In the genomic region with DNA sequence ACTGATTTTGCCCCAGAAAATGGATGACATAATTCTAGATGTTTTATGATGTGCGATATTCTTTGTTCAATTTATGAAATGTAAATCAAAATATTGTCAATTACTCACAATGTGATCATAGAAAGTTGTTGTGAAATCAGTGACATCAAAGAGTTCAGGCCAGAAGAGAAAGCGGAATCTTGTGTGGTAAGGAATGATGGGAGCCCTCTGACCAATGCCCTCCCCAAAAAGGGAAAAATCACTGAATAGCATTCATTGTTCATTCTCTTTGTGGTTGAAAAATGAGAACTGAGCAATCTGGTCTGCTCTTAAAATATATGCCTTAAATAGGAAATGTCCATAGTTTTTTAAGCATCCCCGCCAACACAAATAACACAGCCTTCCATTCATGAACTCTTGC, we compare ENCODE assay signal across 27 cellular contexts.
DNase-seq lines count a peak whose midpoint lies in the region; ATAC-seq and TF ChIP-seq lines count a peak whose summit lies in the region.
"Had no signal": no experiment of that assay in that cellular context is flagged by ENCODE, and none has a peak within 500 bp of the region (broad histone marks: within the 10 kb centered on the region; RNA-seq: fewer than 3 reads in every experiment).

No MANE protein-coding gene starts in this region.

- TF ChIP-seq POLR2A in IMR-90 (IDR thresholded peaks at IDR 0.05; ENCODE audit: low read depth, low read length) = no peak

- no peaks in the 10 kb centered on the region for H4K20me1 ChIP-seq in IMR-90 (ENCODE audit: insufficient read depth, low read length)

- no peak overlapping the region for H3K4me3 ChIP-seq in IMR-90 (ENCODE audit: insufficient read depth, low read depth, low read length)
- H3K4me3 ChIP-seq in fibroblast of pulmonary artery (replicated peaks; ENCODE audit: low read depth, low read length) = no peak overlapping the region
- H3K4me3 ChIP-seq: K562, pancreas, right atrium auricular region, tibial nerve had no signal

- in situ Hi-C loops in IMR-90 (cut with MboI; ENCODE audit: low sequenced_read_pairs) = no loop called here

- no peak for TF ChIP-seq RAD21 in IMR-90 (IDR thresholded peaks at IDR 0.05; ENCODE audit: low read length)

- no TSS peak for BruUV-seq in IMR-90 (replicated peaks; lab: Mats Ljungman, UMichigan)

- H2AK9ac ChIP-seq in IMR-90 (replicated peaks; ENCODE audit: low read depth, low read length, poor library complexity) = no peak overlapping the region

- H3K9ac ChIP-seq in IMR-90 (ENCODE audit: low read depth, low read length) = no peak overlapping the region

- H2BK5ac ChIP-seq in IMR-90 (ENCODE audit: low read depth, low read length, poor library complexity, severe bottlenecking) = no peak overlapping the region

- CTCF ChIA-PET in IMR-90 (lab: Yijun Ruan, JAX) = no interaction called here

- no peaks in the 10 kb centered on the region for H3K9me1 ChIP-seq in IMR-90 (ENCODE audit: insufficient read depth, low read length)

- no peaks in the 10 kb centered on the region for H3K4me1 ChIP-seq in IMR-90 (ENCODE audit: control insufficient read depth, insufficient read depth, low read length)
- H3K4me1 ChIP-seq: pancreas, right atrium auricular region had no signal

- DNase-seq in A172 (ENCODE audit: low spot score) = peak; percentile 13
- peak; percentile 19 for DNase-seq in IMR-90
- peak; percentile 49 for DNase-seq in astrocyte of the hippocampus (ENCODE audit: low read depth, low spot score)
- DNase-seq in fibroblast of pulmonary artery (ENCODE audit: low read depth) = peak; percentile 54
- no peak for DNase-seq in DMS53 (lab: John Stamatoyannopoulos, UW)
- DNase-seq in DMS 273 (lab: John Stamatoyannopoulos, UW; ENCODE audit: unreplicated experiment) = no peak
- DNase-seq in MV-4-11 (lab: John Stamatoyannopoulos, UW) = no peak
- DNase-seq: 8988T; activated CD4-positive, CD25-positive, alpha-beta regulatory T cell treated with anti-CD3 and anti-CD28 coated beads, Interleukin-2, amount 50 U/mL, for 72 hours; activated CD8-positive, alpha-beta T cell treated with anti-CD3 and anti-CD28 coated beads, Interleukin-2, amount 10 ng/mL, durations not matched to agents 7 days and 5 days; activated T-cell treated with anti-CD3 and anti-CD28 coated beads, Interleukin-2, amount 50 U/mL, for 1 hour; amygdala; DMS79 treated with DMSO at 0.1 percent for 48 hours; effector memory CD8-positive, alpha-beta T cell; GOT3; natural killer cell; NCI-H1048; NCI-H187; NCI-H69; pancreas; stimulated activated CD4-positive, alpha-beta T cell treated with anti-CD3 and anti-CD28 coated beads, Interleukin-4, amount 100 ng/mL, for 4 hours; stimulated activated naive CD8-positive, alpha-beta T cell treated with anti-CD3 and anti-CD28 coated beads, Interleukin-15, amount 100 ng/mL, for 72 hours had no signal

- no peak overlapping the region for H2BK20ac ChIP-seq in IMR-90 (ENCODE audit: low read depth, low read length)

- H3K27ac ChIP-seq in IMR-90 (ENCODE audit: insufficient read depth, low read length) = no peak overlapping the region
- H3K27ac ChIP-seq: pancreas, right atrium auricular region, tibial nerve had no signal

- no peak for ATAC-seq in IMR-90 (ENCODE audit: low read depth)
- ATAC-seq in GM19452 (IDR thresholded peaks at IDR 0.05; ENCODE audit: unreplicated experiment) = no peak
- ATAC-seq: activated CD8-positive, alpha-beta T cell treated with anti-CD3 and anti-CD28 coated beads, Interleukin-2, amount 10 ng/mL, durations not matched to agents 7 days and 5 days; effector memory CD8-positive, alpha-beta T cell; K562; left lobe of liver; natural killer cell; pancreas; stimulated activated naive CD8-positive, alpha-beta T cell treated with anti-CD3 and anti-CD28 coated beads, Interleukin-15, amount 100 ng/mL, for 72 hours had no signal

- intact Hi-C loops in IMR-90 (cut with micrococcal nuclease) = no loop called here

- POLR2A ChIA-PET in IMR-90 (lab: Charles Lee; ENCODE audit: unreplicated experiment) = no interaction called here

- H3K9me3 ChIP-seq in IMR-90 (ENCODE audit: control insufficient read depth, insufficient read depth, low read length) = peaks cover 2% of the 10 kb centered on the region; the same call in 1 of the 2 replicates
- H3K9me3 ChIP-seq: pancreas, right atrium auricular region, tibial nerve had no signal

- no peak overlapping the region for H4K5ac ChIP-seq in IMR-90 (ENCODE audit: low read depth, low read length)

- H4K91ac ChIP-seq in IMR-90 (ENCODE audit: insufficient read depth, low read depth, low read length) = no peak overlapping the region

- H3K14ac ChIP-seq in IMR-90 (replicated peaks; ENCODE audit: low read depth, low read length) = no peak overlapping the region

- WGBS in IMR-90 (ENCODE audit: extremely low coverage in 2 of 2, insufficient read length in 1 of 2), 2 experiments = no CpG with 5 or more reads among the region's 3 CpGs

- H2BK120ac ChIP-seq in IMR-90 (ENCODE audit: low read depth, low read length) = no peak overlapping the region

- no peak overlapping the region for H2AK5ac ChIP-seq in IMR-90 (ENCODE audit: low read depth, low read length)

- TF ChIP-seq CTCF in IMR-90 (conservative IDR thresholded peaks at IDR 0.05; ENCODE audit: low read depth, low read length) = no peak
- TF ChIP-seq CTCF in fibroblast of pulmonary artery (IDR thresholded peaks at IDR 0.05; ENCODE audit: low read length, missing control alignments) = no peak

- H3K36me3 ChIP-seq in IMR-90 (ENCODE audit: control insufficient read depth, insufficient read depth, low read length) = no peaks in the 10 kb centered on the region
- H3K36me3 ChIP-seq: pancreas, right atrium auricular region, tibial nerve had no signal

- H3K23ac ChIP-seq in IMR-90 (ENCODE audit: low read depth, low read length) = no peak overlapping the region

- no peak overlapping the region for H4K8ac ChIP-seq in IMR-90 (ENCODE audit: low read depth in 2 of 2, low read length in 2 of 2)

- no peak overlapping the region for H2BK15ac ChIP-seq in IMR-90 (ENCODE audit: low read depth, low read length)

- no peak overlapping the region for H3K56ac ChIP-seq in IMR-90 (ENCODE audit: extremely low read depth, insufficient read depth, low read length)

- no peak overlapping the region for H3K18ac ChIP-seq in IMR-90 (ENCODE audit: low read depth, low read length)

- no peaks in the 10 kb centered on the region for H3K79me1 ChIP-seq in IMR-90 (ENCODE audit: low read depth in 1 of 2, low read length in 2 of 2)

- H2AFZ ChIP-seq in IMR-90 (replicated peaks; ENCODE audit: low read length, poor library complexity) = no peak overlapping the region

- no peak overlapping the region for H3K4ac ChIP-seq in IMR-90 (ENCODE audit: low read depth, low read length)

- H3K27me3 ChIP-seq in IMR-90 (ENCODE audit: control insufficient read depth, insufficient read depth, low read length) = no peaks in the 10 kb centered on the region
- H3K27me3 ChIP-seq: pancreas, right atrium auricular region, tibial nerve had no signal

- H3K4me2 ChIP-seq in IMR-90 (ENCODE audit: low read depth, low read length) = no peak overlapping the region

- dilution Hi-C loops in IMR-90 (cut with HindIII; ENCODE audit: low sequenced_read_pairs, unreplicated experiment) = no loop called here

TF ChIP-seq in IMR-90, 13 proteins besides CTCF, POLR2A, EP300 and RAD21:
- no peak for TF ChIP-seq NFE2L2 (IDR thresholded peaks at IDR 0.05; ENCODE audit: low read depth, low read length)
- no peak for TF ChIP-seq RCOR1 (IDR thresholded peaks at IDR 0.05; ENCODE audit: insufficient replicate concordance, low read length)
- TF ChIP-seq CHD1 (IDR thresholded peaks at IDR 0.05; ENCODE audit: low read depth, low read length) = no peak
- no peak for TF ChIP-seq MAFK (IDR thresholded peaks at IDR 0.05; ENCODE audit: low read depth, low read length)
- TF ChIP-seq, protein P1, sequence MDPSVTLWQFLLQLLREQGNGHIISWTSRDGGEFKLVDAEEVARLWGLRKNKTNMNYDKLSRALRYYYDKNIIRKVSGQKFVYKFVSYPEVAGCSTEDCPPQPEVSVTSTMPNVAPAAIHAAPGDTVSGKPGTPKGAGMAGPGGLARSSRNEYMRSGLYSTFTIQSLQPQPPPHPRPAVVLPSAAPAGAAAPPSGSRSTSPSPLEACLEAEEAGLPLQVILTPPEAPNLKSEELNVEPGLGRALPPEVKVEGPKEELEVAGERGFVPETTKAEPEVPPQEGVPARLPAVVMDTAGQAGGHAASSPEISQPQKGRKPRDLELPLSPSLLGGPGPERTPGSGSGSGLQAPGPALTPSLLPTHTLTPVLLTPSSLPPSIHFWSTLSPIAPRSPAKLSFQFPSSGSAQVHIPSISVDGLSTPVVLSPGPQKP (IDR thresholded peaks at IDR 0.05; ENCODE audit: borderline replicate concordance, low read depth, low read length) = no peak
- TF ChIP-seq CEBPB (IDR thresholded peaks at IDR 0.05; ENCODE audit: low read depth, low read length) = no peak
- no peak for TF ChIP-seq MXI1 (IDR thresholded peaks at IDR 0.05; ENCODE audit: borderline replicate concordance, low read depth, low read length)
- TF ChIP-seq RFX5 (IDR thresholded peaks at IDR 0.05; ENCODE audit: low read depth, low read length) = no peak
- no peak for TF ChIP-seq MAZ (IDR thresholded peaks at IDR 0.05; ENCODE audit: borderline replicate concordance, low read depth, low read length)
- TF ChIP-seq, protein P2, sequence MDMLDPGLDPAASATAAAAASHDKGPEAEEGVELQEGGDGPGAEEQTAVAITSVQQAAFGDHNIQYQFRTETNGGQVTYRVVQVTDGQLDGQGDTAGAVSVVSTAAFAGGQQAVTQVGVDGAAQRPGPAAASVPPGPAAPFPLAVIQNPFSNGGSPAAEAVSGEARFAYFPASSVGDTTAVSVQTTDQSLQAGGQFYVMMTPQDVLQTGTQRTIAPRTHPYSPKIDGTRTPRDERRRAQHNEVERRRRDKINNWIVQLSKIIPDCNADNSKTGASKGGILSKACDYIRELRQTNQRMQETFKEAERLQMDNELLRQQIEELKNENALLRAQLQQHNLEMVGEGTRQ (IDR thresholded peaks at IDR 0.05; ENCODE audit: low read depth, low read length) = no peak
- TF ChIP-seq SMC3 (IDR thresholded peaks at IDR 0.05; ENCODE audit: low read depth, low read length) = no peak
- TF ChIP-seq BHLHE40 (IDR thresholded peaks at IDR 0.05; ENCODE audit: low read depth, low read length) = no peak
- TF ChIP-seq FOS (IDR thresholded peaks at IDR 0.05; ENCODE audit: low read depth, low read length) = no peak

Comparison
In these comparisons a context has a peak if more than half of its experiments do, and no peak if none do; other contexts are left out.
1. DNase-seq: peak in A172 (single experiment), IMR-90 (single experiment), astrocyte of the hippocampus (single experiment) and fibroblast of pulmonary artery (single experiment); none in DMS53 (single experiment), DMS 273 (single experiment) and MV-4-11 (single experiment).